ENCODE assay signal across 1 cellular context in the genomic region with DNA sequence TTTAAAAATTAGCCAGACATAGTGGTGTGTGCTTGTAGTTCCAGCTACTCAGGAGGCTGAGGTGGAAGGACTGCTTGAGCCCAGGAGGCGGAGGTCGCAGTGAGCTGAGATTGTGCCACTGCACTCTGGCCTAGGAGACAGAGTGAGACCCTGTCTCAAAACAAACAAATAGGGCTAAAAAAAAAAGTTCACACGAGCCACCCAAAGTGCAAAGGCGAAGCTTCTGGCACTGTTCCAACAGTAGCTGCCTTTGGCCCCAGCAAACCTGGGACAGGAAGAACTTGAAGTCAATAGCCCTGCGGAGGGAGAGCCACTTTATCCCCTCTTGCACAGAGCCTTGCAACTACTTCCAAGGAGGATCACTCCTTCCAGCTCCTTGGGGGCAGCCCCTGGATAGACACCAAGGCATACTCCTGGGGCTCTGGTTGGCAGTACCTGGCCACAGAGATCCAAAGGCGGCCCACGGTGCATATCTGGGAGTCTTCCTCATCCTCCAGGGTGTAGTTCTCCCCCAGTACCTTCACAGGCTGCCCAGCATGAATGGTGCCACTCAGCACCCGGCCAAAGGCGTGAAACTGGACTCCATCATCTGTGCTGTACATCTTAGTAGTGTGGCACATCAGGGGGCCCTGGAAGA.
TF ChIP-seq lines count a peak whose summit lies in the region.

No MANE protein-coding gene starts in this region.

TF ChIP-seq in K562, 482 proteins besides CTCF, POLR2A, EP300 and RAD21:
- TF ChIP-seq, protein P1, sequence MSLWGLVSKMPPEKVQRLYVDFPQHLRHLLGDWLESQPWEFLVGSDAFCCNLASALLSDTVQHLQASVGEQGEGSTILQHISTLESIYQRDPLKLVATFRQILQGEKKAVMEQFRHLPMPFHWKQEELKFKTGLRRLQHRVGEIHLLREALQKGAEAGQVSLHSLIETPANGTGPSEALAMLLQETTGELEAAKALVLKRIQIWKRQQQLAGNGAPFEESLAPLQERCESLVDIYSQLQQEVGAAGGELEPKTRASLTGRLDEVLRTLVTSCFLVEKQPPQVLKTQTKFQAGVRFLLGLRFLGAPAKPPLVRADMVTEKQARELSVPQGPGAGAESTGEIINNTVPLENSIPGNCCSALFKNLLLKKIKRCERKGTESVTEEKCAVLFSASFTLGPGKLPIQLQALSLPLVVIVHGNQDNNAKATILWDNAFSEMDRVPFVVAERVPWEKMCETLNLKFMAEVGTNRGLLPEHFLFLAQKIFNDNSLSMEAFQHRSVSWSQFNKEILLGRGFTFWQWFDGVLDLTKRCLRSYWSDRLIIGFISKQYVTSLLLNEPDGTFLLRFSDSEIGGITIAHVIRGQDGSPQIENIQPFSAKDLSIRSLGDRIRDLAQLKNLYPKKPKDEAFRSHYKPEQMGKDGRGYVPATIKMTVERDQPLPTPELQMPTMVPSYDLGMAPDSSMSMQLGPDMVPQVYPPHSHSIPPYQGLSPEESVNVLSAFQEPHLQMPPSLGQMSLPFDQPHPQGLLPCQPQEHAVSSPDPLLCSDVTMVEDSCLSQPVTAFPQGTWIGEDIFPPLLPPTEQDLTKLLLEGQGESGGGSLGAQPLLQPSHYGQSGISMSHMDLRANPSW (CRISPR knock-in tag; IDR thresholded peaks at IDR 0.05), result no peak
- no peak for TF ChIP-seq PHB (CRISPR knock-in tag; IDR thresholded peaks at IDR 0.05)
- peak; percentile 82 for TF ChIP-seq NFIC (IDR thresholded peaks at IDR 0.05)
